8 cellular contexts compared by ENCODE assay signal in the genomic region with DNA sequence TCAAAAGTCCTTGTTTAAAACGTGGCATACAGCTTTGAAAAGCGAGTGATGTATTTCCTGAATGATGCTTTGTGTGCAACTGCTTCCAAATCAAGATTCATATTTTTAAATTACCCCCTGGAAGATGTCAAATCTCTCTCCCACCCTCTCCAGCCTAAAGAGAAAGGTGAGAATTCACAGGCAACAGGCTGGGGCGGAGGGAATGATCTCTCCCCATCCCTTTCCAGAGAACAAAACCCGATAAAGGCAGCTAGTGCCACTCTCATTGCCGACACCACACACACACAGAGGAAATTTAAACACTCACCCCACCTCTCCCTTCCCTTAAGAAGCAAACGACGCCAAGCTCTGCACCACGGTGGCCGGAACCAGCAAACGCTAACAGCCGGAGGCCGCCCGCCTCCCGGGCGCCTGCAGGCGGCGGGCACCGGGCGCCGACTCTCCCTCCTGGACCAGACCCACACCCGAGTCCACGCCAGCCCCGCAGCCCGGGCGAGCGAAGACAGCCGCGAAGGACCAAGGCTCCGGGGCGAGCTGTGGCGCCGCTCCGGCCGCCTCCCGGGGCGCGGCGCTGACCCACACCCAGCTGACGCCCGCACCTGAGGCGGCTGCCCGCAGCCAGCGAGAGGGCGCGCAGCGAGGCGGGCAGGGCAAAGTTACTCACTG. TPM values are rescaled to one million over a fixed set of nuclear protein-coding genes. Genes with fewer than 3 reads are reported as not detected.
A peak's percentile ranks its signal among the peaks of the same experiment; 100 is the strongest.
DNase-seq lines count a peak whose midpoint lies in the region; ATAC-seq and TF ChIP-seq lines count a peak whose summit lies in the region.

No MANE protein-coding gene starts in this region.

- intact Hi-C loops in dorsolateral prefrontal cortex (cut with DNase I) = loop anchor here (2.0 to 10.0 kb wide), 5 partner anchors 168 to 515 kb away; partner anchors contain the start of genes GTF3A (in 2 of the 2), MTIF3 (in 2 of the 2) and PAN3 (in 1 of the 2)

- no peak for TF ChIP-seq CTCF in HL-60 (IDR thresholded peaks at IDR 0.05; ENCODE audit: insufficient read depth, low read length)
- peak; percentile 38; the same call in 1 of the 2 replicates for TF ChIP-seq CTCF in VCaP (conservative IDR thresholded peaks at IDR 0.05)
- peak in 32 of 56 donors; percentile 4 to 58 (median 28) for TF ChIP-seq CTCF in dorsolateral prefrontal cortex (IDR thresholded peaks at IDR 0.05 in 54 of 56, conservative IDR thresholded peaks at IDR 0.05 in 2 of 56; ENCODE audit: low read depth in 1 of 56, partially characterized antibody in 56 of 56)

- H3K27me3 ChIP-seq in HL-60 (ENCODE audit: insufficient read depth, poor library complexity, severe bottlenecking) (no peaks in the 10 kb centered on the region), dorsolateral prefrontal cortex (no peaks in the 10 kb centered on the region)

- H3K4me3 ChIP-seq in HL-60 (replicated peaks; ENCODE audit: insufficient read depth, low read length) (peak overlapping the region; percentile 87), dorsolateral prefrontal cortex (peak overlapping the region; percentile 74 to 99 (median 88))

- DNase-seq in EL = peak; percentile 46
- peak in 1 of 2 experiments; percentile 56 for DNase-seq in HL-60 (ENCODE audit: low read depth in 1 of 2, low spot score in 1 of 2)
- peak in 4 of 10 donors; percentile 22 to 72 (median 36) for DNase-seq in dorsolateral prefrontal cortex
- peak; percentile 90 for DNase-seq in mesenteric fat pad (ENCODE audit: low spot score)
- DNase-seq in stimulated activated naive CD4-positive, alpha-beta T cell (lab: John Stamatoyannopoulos, UW) = peak in 5 of 6 experiments; percentile 19 to 58 (median 55)
- DNase-seq in HuH-7.5 (ENCODE audit: low spot score) = no peak

- H3K27ac ChIP-seq in HL-60 (replicated peaks) (no peak overlapping the region), VCaP (peak overlapping the region; percentile 97), dorsolateral prefrontal cortex (peak overlapping the region; percentile 27 to 96 (median 89))

- peak; percentile 33 for ATAC-seq in GM21381 (IDR thresholded peaks at IDR 0.05; ENCODE audit: unreplicated experiment)

RNA-seq across cellular contexts. Expression of gene LNX2, which starts 0.5 kb away (rescaled TPM):
- total RNA-seq in dorsolateral prefrontal cortex (1 to 10 TPM; 3.0 to 8.1 (median 5.5) TPM), mesenteric fat pad (4.0 TPM)

RNA-seq across cellular contexts. Expression of gene POLR1D, which starts 1.8 kb away (rescaled TPM):
- total RNA-seq in dorsolateral prefrontal cortex (10 to 100 TPM; 44.9 to 86.8 (median 60.3) TPM), mesenteric fat pad (63.0 TPM)
